8 cellular contexts compared by ENCODE assay signal in the genomic region with DNA sequence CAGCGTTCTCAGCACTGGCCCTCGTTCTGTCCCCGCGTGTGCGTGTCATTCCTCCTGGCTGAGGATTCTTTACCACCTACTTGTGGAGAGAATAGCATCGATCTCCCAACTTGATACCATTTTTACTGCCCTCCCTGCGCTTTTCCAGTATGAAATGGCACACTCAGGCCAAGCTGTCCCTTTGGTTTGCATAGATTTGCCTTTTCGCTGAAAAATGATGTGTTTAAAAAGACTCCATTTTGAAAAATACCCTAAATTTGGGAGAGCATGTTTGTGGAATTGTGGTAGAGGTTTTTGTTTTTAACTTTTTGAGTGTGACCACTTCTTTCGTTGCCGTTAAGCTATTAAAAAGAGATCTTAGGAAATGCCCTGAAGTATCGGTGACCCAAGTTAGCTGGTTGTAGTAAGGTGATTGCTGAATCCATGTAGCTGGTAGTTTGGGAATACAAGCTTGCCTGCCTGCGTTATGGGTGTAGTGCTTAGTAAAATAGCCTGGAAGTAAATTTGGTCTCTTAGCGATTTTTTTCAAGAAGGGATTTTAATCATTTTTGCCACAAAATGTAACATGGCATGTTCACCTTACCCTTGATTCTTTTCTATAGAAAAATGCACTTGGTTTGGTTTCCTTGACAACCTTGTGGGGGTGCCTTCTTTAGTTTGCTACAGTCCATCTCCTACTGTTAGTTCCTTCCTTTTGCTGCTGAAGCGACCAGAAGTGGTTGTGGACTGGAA. TPM values are rescaled to one million over a fixed set of nuclear protein-coding genes. Genes with fewer than 3 reads are reported as not detected.
DNase-seq lines count a peak whose midpoint lies in the region; ATAC-seq and TF ChIP-seq lines count a peak whose summit lies in the region.

No MANE protein-coding gene starts in this region.

- no peak overlapping the region for H2BK5ac ChIP-seq in trophoblast cell (ENCODE audit: low read depth, low read length, poor library complexity)

- peak overlapping the region; percentile 81 for H2AFZ ChIP-seq in GM23248
- no peak overlapping the region for H2AFZ ChIP-seq in trophoblast cell (ENCODE audit: insufficient read depth, low read length, poor library complexity)

- H3K4ac ChIP-seq in trophoblast cell (ENCODE audit: low read depth, low read length), result peak overlapping the region; percentile 52

- H3F3A ChIP-seq in GM23248 (ENCODE audit: insufficient read depth), result peaks cover 22% of the 10 kb centered on the region

- H3K79me2 ChIP-seq in GM23248 (ENCODE audit: insufficient read depth), result peaks cover 39% of the 10 kb centered on the region
- peaks cover 6% of the 10 kb centered on the region for H3K79me2 ChIP-seq in trophoblast cell (ENCODE audit: control insufficient read depth, insufficient read depth, low read length, poor library complexity)

- H2AK5ac ChIP-seq in trophoblast cell (ENCODE audit: low read length), result no peak overlapping the region

- H3K27ac ChIP-seq in C4-2B (peak overlapping the region; percentile 99), GM23248 (peak overlapping the region; percentile 80), SJCRH30 (peak overlapping the region; percentile 71), trophoblast cell (ENCODE audit: low read depth, low read length) (no peak overlapping the region)

- H3K18ac ChIP-seq in trophoblast cell (ENCODE audit: low read length), result no peak overlapping the region

- in situ Hi-C loops in GM23248 (cut with MboI), result no loop called here

- H3K4me2 ChIP-seq in GM23248 (ENCODE audit: unreplicated experiment) (peak overlapping the region; percentile 97), trophoblast cell (ENCODE audit: low read length) (peak overlapping the region; percentile 57)

- no peak overlapping the region for H4K12ac ChIP-seq in trophoblast cell (ENCODE audit: low read depth, low read length)

- no peak for ATAC-seq in HG03175 (IDR thresholded peaks at IDR 0.05; ENCODE audit: unreplicated experiment)

- peak overlapping the region; percentile 80 for H3K4me3 ChIP-seq in GM23248
- H3K4me3 ChIP-seq in SJCRH30, result peak overlapping the region; percentile 99
- peak overlapping the region; percentile 98 for H3K4me3 ChIP-seq in epithelial cell of proximal tubule (ENCODE audit: low read depth, low read length)
- peak overlapping the region; percentile 83 for H3K4me3 ChIP-seq in trophoblast cell (ENCODE audit: low read depth, low read length)

- no peaks in the 10 kb centered on the region for H4K20me1 ChIP-seq in GM23248 (ENCODE audit: insufficient read depth)

- H3K9ac ChIP-seq in GM23248 (peak overlapping the region; percentile 93), trophoblast cell (ENCODE audit: low read length) (peak overlapping the region; percentile 79)

- H3K36me3 ChIP-seq in GM23248 (ENCODE audit: low read depth) (no peaks in the 10 kb centered on the region), SJCRH30 (no peaks in the 10 kb centered on the region), trophoblast cell (ENCODE audit: control insufficient read depth in 1 of 2, insufficient read depth in 2 of 2, low read length in 2 of 2) (no peaks in the 10 kb centered on the region)

- no peak overlapping the region for H2BK12ac ChIP-seq in trophoblast cell (ENCODE audit: low read length)

- H4K91ac ChIP-seq in trophoblast cell (ENCODE audit: low read depth, low read length), result no peak overlapping the region

- H4K8ac ChIP-seq in trophoblast cell (ENCODE audit: low read depth, low read length), result no peak overlapping the region

- peak; percentile 37 for DNase-seq in GM23248
- no peak for DNase-seq in SJCRH30
- peak; percentile 15 for DNase-seq in epithelial cell of proximal tubule (ENCODE audit: low read depth)
- DNase-seq in trophoblast cell, result no peak
- no peak for DNase-seq in stimulated activated CD4-positive, alpha-beta T cell treated with anti-CD3 and anti-CD28 coated beads, Interleukin-1b, Interleukin-23, amount 100 ng/mL, for 48 hours
- DNase-seq in activated CD4-positive, alpha-beta T cell treated with anti-CD3 and anti-CD28 coated beads, Interleukin-2, amount 50 U/mL, for 4 hours, result no peak

- H3K4me1 ChIP-seq in GM23248 (ENCODE audit: insufficient read depth), result peaks cover 12% of the 10 kb centered on the region
- H3K4me1 ChIP-seq in SJCRH30, result no peaks in the 10 kb centered on the region
- H3K4me1 ChIP-seq in trophoblast cell (ENCODE audit: control insufficient read depth in 1 of 2, insufficient read depth in 2 of 2, low read length in 2 of 2), result peaks cover 0 to 2% of the 10 kb centered on the region in 2 experiments

- H3K14ac ChIP-seq in trophoblast cell (ENCODE audit: low read length), result no peak overlapping the region

- peaks cover 7% of the 10 kb centered on the region for H3K79me1 ChIP-seq in trophoblast cell (ENCODE audit: low read length)

- H3K27me3 ChIP-seq in GM23248 (replicated peaks; ENCODE audit: insufficient read depth) (no peaks in the 10 kb centered on the region), SJCRH30 (no peaks in the 10 kb centered on the region), trophoblast cell (ENCODE audit: insufficient read depth, low read length) (no peaks in the 10 kb centered on the region)

- no peaks in the 10 kb centered on the region for H3K9me2 ChIP-seq in GM23248 (ENCODE audit: insufficient read depth)

- 14 to 17% methylated on average over 14 of the region's 14 CpGs for WGBS in GM23248 (ENCODE audit: low coverage in 1 of 2, low lambda C conversion rate in 2 of 2, missing lambda C conversion rate in 2 of 2), 2 experiments
- no CpG with 5 or more reads among the region's 14 CpGs for WGBS in trophoblast cell (ENCODE audit: extremely low coverage, insufficient coverage, insufficient read length)

- no peak overlapping the region for H2BK120ac ChIP-seq in trophoblast cell (ENCODE audit: insufficient read depth, low read length, poor library complexity)

- H3K9me3 ChIP-seq in GM23248 (ENCODE audit: low read depth) (no peaks in the 10 kb centered on the region), SJCRH30 (replicated peaks) (no peaks in the 10 kb centered on the region), trophoblast cell (ENCODE audit: insufficient read depth, low read depth, low read length) (no peaks in the 10 kb centered on the region)

- no peak overlapping the region for H3K23ac ChIP-seq in trophoblast cell (ENCODE audit: low read length)

- no peak for TF ChIP-seq CTCF in C4-2B (conservative IDR thresholded peaks at IDR 0.05)
- TF ChIP-seq CTCF in epithelial cell of proximal tubule (conservative IDR thresholded peaks at IDR 0.05; ENCODE audit: low read depth, low read length), result no peak

RNA-seq across cellular contexts. Expression of gene ACTR3B, which starts 1.0 kb away (rescaled TPM):
- 6.2 and 34.2 TPM in 2 replicates for total RNA-seq in GM23248 (2014; rRNA removed; shearing (Covaris generic))
- 10.4 and 10.6 TPM in 2 replicates for polyA plus RNA-seq in GM23248 (2016; fragmentation: Nextera tagmentation; extraction: Ambion mirVana)
- 10.5 and 13.9 TPM in 2 replicates for total RNA-seq in SJCRH30 (2014; rRNA removed; shearing (Covaris generic))
- 1.5 and 2.5 TPM in 2 replicates for total RNA-seq in epithelial cell of proximal tubule
- 6.0 and 6.2 TPM in 2 replicates for polyA plus RNA-seq in trophoblast cell (2013)

Comparison
In these comparisons a context has a peak if more than half of its experiments do, and no peak if none do; other contexts are left out.
1. DNase-seq: peak in GM23248 (single experiment) and epithelial cell of proximal tubule (single experiment); none in SJCRH30 (0 of 2), trophoblast cell (0 of 2), stimulated activated CD4-positive, alpha-beta T cell treated with anti-CD3 and anti-CD28 coated beads, Interleukin-1b, Interleukin-23, amount 100 ng/mL, for 48 hours (single experiment) and activated CD4-positive, alpha-beta T cell treated with anti-CD3 and anti-CD28 coated beads, Interleukin-2, amount 50 U/mL, for 4 hours (0 of 2).
2. Peak in every context shown above with its lines, with median percentiles within 50 percentile points of each other: H3K4me3 ChIP-seq.